In genomic region chr16:2539838-2540458, GRCh38 we compare ENCODE assay signal across 8 cellular contexts. TPM values are rescaled to one million over a fixed set of nuclear protein-coding genes. Genes with fewer than 3 reads are reported as not detected.
DNase-seq lines count a peak whose midpoint lies in the region; ATAC-seq and TF ChIP-seq lines count a peak whose summit lies in the region.
"Not testable (repeated sequence)": the region's sequence is repeated elsewhere in the genome, so short reads cannot be mapped to it uniquely, and the experiment has no call there.

No MANE protein-coding gene starts in this region.

- H4K20me1 ChIP-seq in OCI-LY7 (ENCODE audit: insufficient read depth, low read length): not testable (repeated sequence)

- H3K4me1 Mint-ChIP-seq in naive thymus-derived CD8-positive, alpha-beta T cell: peaks cover 18 to 58% (median 48%) of the 10 kb centered on the region in 4 donors
- H3K4me1 Mint-ChIP-seq in stimulated activated effector memory CD8-positive, alpha-beta T cell treated with anti-CD3 and anti-CD28 coated beads, Interleukin-12 subunit alpha, Interleukin-12 subunit beta, amount 100 ng/mL, for 72 hours: peaks cover 33% of the 10 kb centered on the region

- ATAC-seq in Right ventricle myocardium superior (ENCODE audit: poor library complexity); naive thymus-derived CD8-positive, alpha-beta T cell: not testable (repeated sequence)
- ATAC-seq in stimulated activated effector memory CD8-positive, alpha-beta T cell treated with anti-CD3 and anti-CD28 coated beads, Interleukin-12 subunit alpha, Interleukin-12 subunit beta, amount 100 ng/mL, for 72 hours: peak; percentile 41

- H3K27me3 ChIP-seq in BJ (ENCODE audit: control insufficient read depth, insufficient read depth, low read length): not testable (repeated sequence)

- H3K36me3 Mint-ChIP-seq in naive thymus-derived CD8-positive, alpha-beta T cell: peaks cover 0 to 17% (median 0%) of the 10 kb centered on the region in 3 donors
- H3K36me3 Mint-ChIP-seq in stimulated activated effector memory CD8-positive, alpha-beta T cell treated with anti-CD3 and anti-CD28 coated beads, Interleukin-12 subunit alpha, Interleukin-12 subunit beta, amount 100 ng/mL, for 72 hours: peaks cover 29% of the 10 kb centered on the region

- in situ Hi-C loops in GM13977 (cut with MboI; ENCODE audit: low pct_unique_long_range_greater_than_20kb, low sequenced_read_pairs, unreplicated experiment): not testable (repeated sequence)

- H3K4me3 Mint-ChIP-seq in naive thymus-derived CD8-positive, alpha-beta T cell: peak overlapping the region in 9 of 10 donors; percentile 65 to 88 (median 82)
- peak overlapping the region; percentile 74 for H3K4me3 Mint-ChIP-seq in stimulated activated effector memory CD8-positive, alpha-beta T cell treated with anti-CD3 and anti-CD28 coated beads, Interleukin-12 subunit alpha, Interleukin-12 subunit beta, amount 100 ng/mL, for 72 hours

- TF ChIP-seq CTCF in BJ (IDR thresholded peaks at IDR 0.05; ENCODE audit: insufficient read depth, low read depth, low read length) (peak; percentile 43), GM13977 (IDR thresholded peaks at IDR 0.05; ENCODE audit: extremely low read depth, insufficient read depth, missing control alignments) (peak; percentile 67), OCI-LY7 (conservative IDR thresholded peaks at IDR 0.05; ENCODE audit: low read length) (peak; percentile 61), cardiac fibroblast (IDR thresholded peaks at IDR 0.05; ENCODE audit: low read depth, low read length) (peak; percentile 31)

- not testable (repeated sequence) for BruUV-seq in OCI-LY7 (replicated peaks; lab: Mats Ljungman, UMichigan)

- H2AFZ ChIP-seq in OCI-LY7 (ENCODE audit: low read length): not testable (repeated sequence)

- H3K27ac Mint-ChIP-seq in naive thymus-derived CD8-positive, alpha-beta T cell: peak overlapping the region in 4 of 10 donors; percentile 43 to 71 (median 55)
- not testable (repeated sequence) for H3K27ac Mint-ChIP-seq in stimulated activated effector memory CD8-positive, alpha-beta T cell treated with anti-CD3 and anti-CD28 coated beads, Interleukin-12 subunit alpha, Interleukin-12 subunit beta, amount 100 ng/mL, for 72 hours

- H3K4me1 ChIP-seq in OCI-LY7 (ENCODE audit: insufficient read depth, low read length, poor library complexity, severe bottlenecking): peaks cover 22% of the 10 kb centered on the region

- peaks cover 23% of the 10 kb centered on the region for H3K79me2 ChIP-seq in OCI-LY7 (ENCODE audit: insufficient read depth, low read depth, low read length)

- H3K4me2 ChIP-seq in OCI-LY7 (ENCODE audit: low read length): peak overlapping the region; percentile 77; the same call in 1 of the 2 replicates

- DNase-seq in BJ (ENCODE audit: low read depth); GM13977 (ENCODE audit: low spot score); OCI-LY7 (ENCODE audit: low spot score): not testable (repeated sequence)
- DNase-seq in activated T-cell treated with anti-CD3 and anti-CD28 coated beads, Interleukin-2, amount 50 U/mL, for 1 hour: peak; percentile 55
- DNase-seq in cardiac fibroblast (ENCODE audit: low read depth in 2 of 2): peak; percentile 33 to 47
- DNase-seq in Right ventricle myocardium superior: peak; percentile 56
- peak in 1 of 10 donors; percentile 13 for DNase-seq in naive thymus-derived CD8-positive, alpha-beta T cell
- peak in 1 of 2 donors; percentile 70 for DNase-seq in stimulated activated effector memory CD8-positive, alpha-beta T cell treated with anti-CD3 and anti-CD28 coated beads, Interleukin-12 subunit alpha, Interleukin-12 subunit beta, amount 100 ng/mL, for 72 hours (ENCODE audit: low spot score in 2 of 2)

- not testable (repeated sequence) for H3K9me2 ChIP-seq in OCI-LY7 (ENCODE audit: insufficient read depth, low read length)

- H3K4me3 ChIP-seq in BJ (ENCODE audit: low read depth, low read length); OCI-LY7 (ENCODE audit: low read depth, low read length, poor library complexity, severe bottlenecking); cardiac fibroblast (replicated peaks in 1 of 2; ENCODE audit: low read depth in 2 of 2, low read length in 2 of 2): not testable (repeated sequence)

- not testable (repeated sequence) for H3K27ac ChIP-seq in OCI-LY7 (ENCODE audit: low read depth, low read length, poor library complexity, severe bottlenecking)

- H3K9me3 Mint-ChIP-seq in naive thymus-derived CD8-positive, alpha-beta T cell; stimulated activated effector memory CD8-positive, alpha-beta T cell treated with anti-CD3 and anti-CD28 coated beads, Interleukin-12 subunit alpha, Interleukin-12 subunit beta, amount 100 ng/mL, for 72 hours: not testable (repeated sequence)

- intact Hi-C loops in OCI-LY7 (cut with micrococcal nuclease; ENCODE audit: unreplicated experiment): loop anchor here (10.0 kb wide), 2 partner anchors 135 to 215 kb away; partner anchors contain the start of gene SRRM2
- intact Hi-C loops in Right ventricle myocardium superior (cut with DNase I): not testable (repeated sequence)

- POLR2A ChIA-PET in BJ (lab: Charles Lee); OCI-LY7 (lab: Charles Lee): not testable (repeated sequence)
- POLR2A ChIA-PET in naive thymus-derived CD8-positive, alpha-beta T cell (lab: Charles Lee): interaction anchor here (0.7 kb wide), 1 partner anchor 196 kb away, joined by 3 read pairs; no protein-coding TSS in a partner anchor

- not testable (repeated sequence) for H3K27me3 Mint-ChIP-seq in naive thymus-derived CD8-positive, alpha-beta T cell

- H3K9me3 ChIP-seq in OCI-LY7 (ENCODE audit: low read length): not testable (repeated sequence)

- CTCF ChIA-PET in BJ (lab: Yijun Ruan, JAX); OCI-LY7 (lab: Charles Lee; ENCODE audit: unreplicated experiment): not testable (repeated sequence)

- H3K36me3 ChIP-seq in BJ (ENCODE audit: control insufficient read depth, insufficient read depth, low read length): not testable (repeated sequence)
- peaks cover 22% of the 10 kb centered on the region; the same call in 1 of the 2 replicates for H3K36me3 ChIP-seq in OCI-LY7 (ENCODE audit: insufficient read depth, low read length)

RNA-seq across cellular contexts. Expression of gene PDPK1, which starts 2.1 kb away (rescaled TPM):
- 25.0 and 31.3 TPM in 2 replicates for polyA plus RNA-seq in BJ (2011; rRNA removed)
- polyA minus RNA-seq in BJ (2011; rRNA and poly(A)+ RNA removed): 13.6 and 16.1 TPM in 2 replicates
- 11.7 and 14.4 TPM in 2 replicates for total RNA-seq in OCI-LY7 (2014; rRNA removed; shearing (Covaris generic))
- 38.3 and 40.6 TPM in 2 replicates for total RNA-seq in OCI-LY7 (2022)
- total RNA-seq in Right ventricle myocardium superior: 38.5 TPM
- total RNA-seq in naive thymus-derived CD8-positive, alpha-beta T cell: 10 to 100 TPM; 66.1 to 69.7 TPM
- 10 to 100 TPM; 27.1 to 44.7 (median 28.6) TPM for polyA plus RNA-seq in naive thymus-derived CD8-positive, alpha-beta T cell

RNA-seq across cellular contexts. Expression of gene CEMP1, which starts 8.7 kb away (rescaled TPM):
- not detected in 2 replicates for polyA plus RNA-seq in BJ (2011; rRNA removed)
- not detected in 2 replicates for polyA minus RNA-seq in BJ (2011; rRNA and poly(A)+ RNA removed)
- total RNA-seq in OCI-LY7 (2014; rRNA removed; shearing (Covaris generic)): 0.25 TPM in 1 of 2 replicates, not detected in the other
- total RNA-seq in OCI-LY7 (2022) (0.35 and 0.55 TPM in 2 replicates), Right ventricle myocardium superior (not detected)
- total RNA-seq in naive thymus-derived CD8-positive, alpha-beta T cell: 1 to 10 TPM; 1.6 to 2.1 TPM
- polyA plus RNA-seq in naive thymus-derived CD8-positive, alpha-beta T cell: 1 to 10 TPM in 2 of 3 donors, under 1 TPM in 1; 0.81 to 6.0 (median 2.8) TPM

RNA-seq across cellular contexts. Expression of gene AMDHD2, which starts 19.8 kb away (rescaled TPM):
- polyA plus RNA-seq in BJ (2011; rRNA removed): 9.5 and 15.9 TPM in 2 replicates
- 10.2 and 10.5 TPM in 2 replicates for polyA minus RNA-seq in BJ (2011; rRNA and poly(A)+ RNA removed)
- total RNA-seq in OCI-LY7 (2014; rRNA removed; shearing (Covaris generic)): 48.4 and 51.8 TPM in 2 replicates
- total RNA-seq in OCI-LY7 (2022) (47.1 and 59.7 TPM in 2 replicates), Right ventricle myocardium superior (13.4 TPM)
- 100 to 1,000 TPM; 103 to 107 TPM for total RNA-seq in naive thymus-derived CD8-positive, alpha-beta T cell
- 10 to 100 TPM; 15.2 to 17.4 (median 16.4) TPM for polyA plus RNA-seq in naive thymus-derived CD8-positive, alpha-beta T cell

RNA-seq across cellular contexts. Expression of gene ATP6V0C, which starts 26.2 kb away (rescaled TPM):
- 15.4 and 32.9 TPM in 2 replicates for polyA plus RNA-seq in BJ (2011; rRNA removed)
- polyA minus RNA-seq in BJ (2011; rRNA and poly(A)+ RNA removed): 15.9 and 57.4 TPM in 2 replicates
- total RNA-seq in OCI-LY7 (2014; rRNA removed; shearing (Covaris generic)): 15.0 and 16.4 TPM in 2 replicates
- total RNA-seq in OCI-LY7 (2022): 87.4 and 94.3 TPM in 2 replicates
- total RNA-seq in Right ventricle myocardium superior: 129 TPM
- total RNA-seq in naive thymus-derived CD8-positive, alpha-beta T cell: 100 to 1,000 TPM; 116 to 123 TPM
- 10 to 100 TPM; 74.9 to 84.9 (median 77.6) TPM for polyA plus RNA-seq in naive thymus-derived CD8-positive, alpha-beta T cell
